Comparison of ENCODE assay signal across 15 cellular contexts in the genomic region with DNA sequence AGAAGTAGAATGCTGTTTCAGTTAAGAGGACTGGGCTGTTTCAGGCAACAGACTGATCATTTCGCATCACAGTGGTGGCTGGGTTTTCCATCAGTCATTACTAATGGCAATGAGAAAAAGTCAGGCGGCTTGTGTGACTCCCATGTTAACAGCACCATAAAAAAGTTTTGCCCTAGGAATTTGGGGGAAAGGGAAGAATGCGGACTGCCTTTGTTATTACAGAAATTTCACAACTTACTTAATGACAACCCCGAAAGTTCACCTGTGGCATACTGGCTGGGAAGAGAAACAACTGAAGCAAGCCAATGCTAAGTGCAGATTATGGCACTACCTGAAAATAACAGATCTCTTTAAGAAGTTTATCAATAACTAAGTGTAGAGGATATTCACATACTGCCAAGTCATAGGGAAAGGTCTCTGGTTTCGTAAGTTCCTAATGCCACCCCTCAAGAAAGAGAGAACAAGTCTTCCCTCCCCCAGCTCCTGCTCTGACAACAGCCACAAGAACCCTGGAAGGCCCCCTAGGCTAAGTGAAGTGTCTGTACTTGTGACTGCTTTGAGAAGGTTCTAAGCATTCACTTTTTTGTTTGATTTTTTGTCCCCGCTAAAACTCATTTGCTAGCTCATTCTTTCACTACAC. TPM values are rescaled to one million over a fixed set of nuclear protein-coding genes. Genes with fewer than 3 reads are reported as not detected.
DNase-seq lines count a peak whose midpoint lies in the region; ATAC-seq and TF ChIP-seq lines count a peak whose summit lies in the region.
"Had no signal": no experiment of that assay in that cellular context is flagged by ENCODE, and none has a peak within 500 bp of the region (broad histone marks: within the 10 kb centered on the region; RNA-seq: fewer than 3 reads in every experiment).

No MANE protein-coding gene starts in this region.

- no peak for DNase-seq in central memory CD8-positive, alpha-beta T cell (ENCODE audit: low spot score in 2 of 2)
- no peak for DNase-seq in NCI-H1436 treated with DMSO at 0.1 percent for 48 hours (lab: John Stamatoyannopoulos, UW)
- no peak for DNase-seq in stimulated activated naive CD8-positive, alpha-beta T cell treated with anti-CD3 and anti-CD28 coated beads, Interleukin-15, Interleukin-2, amounts not matched to agents 100 U/mL and 50 U/mL, for 24 hours
- no peak for DNase-seq in stimulated activated effector memory CD8-positive, alpha-beta T cell treated with anti-CD3 and anti-CD28 coated beads, Interleukin-12 subunit alpha, Interleukin-12 subunit beta, amount 100 ng/mL, for 72 hours (ENCODE audit: low spot score in 2 of 2)
- DNase-seq in natural killer cell: no peak
- DNase-seq: dermis blood vessel endothelial cell; H7; midbrain; NCI-H1417; NCI-H526 treated with DMSO at 0.1 percent for 48 hours; stimulated activated CD4-positive, alpha-beta T cell treated with anti-CD3 and anti-CD28 coated beads, Interleukin-4, amount 100 ng/mL, for 1 hour; stimulated activated naive CD8-positive, alpha-beta T cell treated with anti-CD3 and anti-CD28 coated beads, Interleukin-15, amount 100 ng/mL, for 72 hours had no signal

- intact Hi-C loops in natural killer cell (cut with micrococcal nuclease): no loop called here

- H3K27me3 Mint-ChIP-seq in central memory CD8-positive, alpha-beta T cell: no peaks in the 10 kb centered on the region
- no peaks in the 10 kb centered on the region for H3K27me3 Mint-ChIP-seq in natural killer cell (ENCODE audit: low read depth in 2 of 2)
- H3K27me3 Mint-ChIP-seq: stimulated activated naive CD8-positive, alpha-beta T cell treated with anti-CD3 and anti-CD28 coated beads, Interleukin-15, amount 100 ng/mL, for 72 hours had no signal

- H3K9me3 Mint-ChIP-seq in central memory CD8-positive, alpha-beta T cell: no peaks in the 10 kb centered on the region
- no peaks in the 10 kb centered on the region for H3K9me3 Mint-ChIP-seq in stimulated activated effector memory CD8-positive, alpha-beta T cell treated with anti-CD3 and anti-CD28 coated beads, Interleukin-12 subunit alpha, Interleukin-12 subunit beta, amount 100 ng/mL, for 72 hours
- no peaks in the 10 kb centered on the region for H3K9me3 Mint-ChIP-seq in natural killer cell
- H3K9me3 Mint-ChIP-seq: stimulated activated naive CD8-positive, alpha-beta T cell treated with anti-CD3 and anti-CD28 coated beads, Interleukin-15, amount 100 ng/mL, for 72 hours had no signal

- no peak overlapping the region for H3K4me3 Mint-ChIP-seq in central memory CD8-positive, alpha-beta T cell
- H3K4me3 Mint-ChIP-seq in stimulated activated effector memory CD8-positive, alpha-beta T cell treated with anti-CD3 and anti-CD28 coated beads, Interleukin-12 subunit alpha, Interleukin-12 subunit beta, amount 100 ng/mL, for 72 hours: no peak overlapping the region
- H3K4me3 Mint-ChIP-seq in natural killer cell: no peak overlapping the region
- H3K4me3 Mint-ChIP-seq: stimulated activated naive CD8-positive, alpha-beta T cell treated with anti-CD3 and anti-CD28 coated beads, Interleukin-15, amount 100 ng/mL, for 72 hours had no signal

- no peak for TF ChIP-seq CTCF in natural killer cell (IDR thresholded peaks at IDR 0.05)

- no peaks in the 10 kb centered on the region for H3K4me1 Mint-ChIP-seq in central memory CD8-positive, alpha-beta T cell
- peaks cover 6% of the 10 kb centered on the region for H3K4me1 Mint-ChIP-seq in stimulated activated effector memory CD8-positive, alpha-beta T cell treated with anti-CD3 and anti-CD28 coated beads, Interleukin-12 subunit alpha, Interleukin-12 subunit beta, amount 100 ng/mL, for 72 hours
- no peaks in the 10 kb centered on the region for H3K4me1 Mint-ChIP-seq in natural killer cell
- H3K4me1 Mint-ChIP-seq: stimulated activated naive CD8-positive, alpha-beta T cell treated with anti-CD3 and anti-CD28 coated beads, Interleukin-15, amount 100 ng/mL, for 72 hours had no signal

- ATAC-seq in GM19023 (IDR thresholded peaks at IDR 0.05; ENCODE audit: unreplicated experiment) (peak; percentile 50), HG02642 (IDR thresholded peaks at IDR 0.05; ENCODE audit: poor library complexity, unreplicated experiment) (peak; percentile 78), HG03521 (IDR thresholded peaks at IDR 0.05; ENCODE audit: unreplicated experiment) (peak; percentile 37), natural killer cell (no peak)
- ATAC-seq in central memory CD8-positive, alpha-beta T cell (replicated peaks; ENCODE audit: extremely low read depth, poor library complexity, severe bottlenecking): no peak
- no peak for ATAC-seq in stimulated activated naive CD8-positive, alpha-beta T cell treated with anti-CD3 and anti-CD28 coated beads, Interleukin-15, Interleukin-2, amounts not matched to agents 100 U/mL and 50 U/mL, for 24 hours
- no peak for ATAC-seq in stimulated activated effector memory CD8-positive, alpha-beta T cell treated with anti-CD3 and anti-CD28 coated beads, Interleukin-12 subunit alpha, Interleukin-12 subunit beta, amount 100 ng/mL, for 72 hours
- ATAC-seq: stimulated activated naive CD8-positive, alpha-beta T cell treated with anti-CD3 and anti-CD28 coated beads, Interleukin-15, amount 100 ng/mL, for 72 hours had no signal

- H3K36me3 Mint-ChIP-seq in central memory CD8-positive, alpha-beta T cell (ENCODE audit: insufficient read depth): peaks cover 42% of the 10 kb centered on the region
- peaks cover 70% of the 10 kb centered on the region for H3K36me3 Mint-ChIP-seq in stimulated activated effector memory CD8-positive, alpha-beta T cell treated with anti-CD3 and anti-CD28 coated beads, Interleukin-12 subunit alpha, Interleukin-12 subunit beta, amount 100 ng/mL, for 72 hours
- peaks cover 30% of the 10 kb centered on the region for H3K36me3 Mint-ChIP-seq in natural killer cell

- peak overlapping the region; percentile 53 for H3K27ac Mint-ChIP-seq in central memory CD8-positive, alpha-beta T cell (ENCODE audit: low read depth)
- H3K27ac Mint-ChIP-seq in stimulated activated effector memory CD8-positive, alpha-beta T cell treated with anti-CD3 and anti-CD28 coated beads, Interleukin-12 subunit alpha, Interleukin-12 subunit beta, amount 100 ng/mL, for 72 hours: no peak overlapping the region
- H3K27ac Mint-ChIP-seq in natural killer cell: no peak overlapping the region

RNA-seq across cellular contexts. Expression of a gene that starts 40.5 kb away (rescaled TPM):
- total RNA-seq in natural killer cell: 1 to 10 TPM; 4.5 to 5.2 (median 5.0) TPM

Comparison
In these comparisons a context has a peak if more than half of its experiments do, and no peak if none do; other contexts are left out.
1. ATAC-seq: peak in GM19023 (single experiment), HG02642 (single experiment) and HG03521 (single experiment); none in central memory CD8-positive, alpha-beta T cell (single experiment), stimulated activated naive CD8-positive, alpha-beta T cell treated with anti-CD3 and anti-CD28 coated beads, Interleukin-15, Interleukin-2, amounts not matched to agents 100 U/mL and 50 U/mL, for 24 hours (single experiment), stimulated activated effector memory CD8-positive, alpha-beta T cell treated with anti-CD3 and anti-CD28 coated beads, Interleukin-12 subunit alpha, Interleukin-12 subunit beta, amount 100 ng/mL, for 72 hours (single experiment) and natural killer cell (0 of 3).